Comparison of ENCODE assay signal across 15 cellular contexts in genomic region chr18:76213996-76214395, GRCh38.
"Had no signal": no experiment of that assay in that cellular context is flagged by ENCODE, and none has a peak within 500 bp of the region (broad histone marks: within the 10 kb centered on the region; RNA-seq: fewer than 3 reads in every experiment).

No MANE protein-coding gene starts in this region.

- H3K9me3 Mint-ChIP-seq: activated B cell treated with CpG ODN at 0.5 μM for 24 hours; activated CD4-positive, alpha-beta T cell treated with anti-CD3 and anti-CD28 coated beads, Interleukin-2, amount 10 ng/mL, durations not matched to agents 24 days and 14 days; activated naive CD4-positive, alpha-beta T cell treated with anti-CD3 and anti-CD28 coated beads for 36 hours; naive thymus-derived CD8-positive, alpha-beta T cell had no signal

- H3K27me3 Mint-ChIP-seq: activated B cell treated with CpG ODN at 0.5 μM for 24 hours had no signal

- H3K4me3 Mint-ChIP-seq: activated B cell treated with CpG ODN at 0.5 μM for 24 hours; activated CD4-positive, alpha-beta T cell treated with anti-CD3 and anti-CD28 coated beads, Interleukin-2, amount 10 ng/mL, durations not matched to agents 24 days and 14 days; activated naive CD4-positive, alpha-beta T cell treated with anti-CD3 and anti-CD28 coated beads for 36 hours; stimulated activated effector memory CD8-positive, alpha-beta T cell treated with anti-CD3 and anti-CD28 coated beads, Interleukin-12 subunit alpha, Interleukin-12 subunit beta, amount 100 ng/mL, for 72 hours had no signal

- H3K4me1 ChIP-seq: esophagus squamous epithelium, prostate gland, right lobe of liver, tibial nerve had no signal

- H3K27me3 ChIP-seq: cardiac muscle cell, right lobe of liver, tibial nerve had no signal

- H3K27ac Mint-ChIP-seq: activated B cell treated with CpG ODN at 0.5 μM for 24 hours; activated CD4-positive, alpha-beta T cell treated with anti-CD3 and anti-CD28 coated beads, Interleukin-2, amount 10 ng/mL, durations not matched to agents 24 days and 14 days; activated naive CD4-positive, alpha-beta T cell treated with anti-CD3 and anti-CD28 coated beads for 36 hours; stimulated activated effector memory CD8-positive, alpha-beta T cell treated with anti-CD3 and anti-CD28 coated beads, Interleukin-12 subunit alpha, Interleukin-12 subunit beta, amount 100 ng/mL, for 72 hours had no signal

- H3K27ac ChIP-seq: cardiac muscle cell, esophagus squamous epithelium, prostate gland, right lobe of liver, tibial nerve had no signal

- H3K9me3 ChIP-seq: esophagus squamous epithelium, mucosa of descending colon, prostate gland, right lobe of liver, tibial nerve had no signal

- DNase-seq: activated B cell treated with CpG ODN at 0.5 μM for 24 hours; activated CD4-positive, alpha-beta T cell treated with anti-CD3 and anti-CD28 coated beads, Interleukin-2, amount 10 ng/mL, durations not matched to agents 24 days and 14 days; activated naive CD4-positive, alpha-beta T cell treated with anti-CD3 and anti-CD28 coated beads for 36 hours; esophagus squamous epithelium; foreskin fibroblast; head of caudate nucleus; left colon; mucosa of descending colon; naive thymus-derived CD8-positive, alpha-beta T cell; occipital lobe; right lobe of liver had no signal

- H3K36me3 Mint-ChIP-seq: stimulated activated effector memory CD8-positive, alpha-beta T cell treated with anti-CD3 and anti-CD28 coated beads, Interleukin-12 subunit alpha, Interleukin-12 subunit beta, amount 100 ng/mL, for 72 hours had no signal

- H3K4me1 Mint-ChIP-seq: activated B cell treated with CpG ODN at 0.5 μM for 24 hours; stimulated activated effector memory CD8-positive, alpha-beta T cell treated with anti-CD3 and anti-CD28 coated beads, Interleukin-12 subunit alpha, Interleukin-12 subunit beta, amount 100 ng/mL, for 72 hours had no signal

- ATAC-seq: left colon; mucosa of descending colon; naive thymus-derived CD8-positive, alpha-beta T cell; right lobe of liver; stimulated activated effector memory CD8-positive, alpha-beta T cell treated with anti-CD3 and anti-CD28 coated beads, Interleukin-12 subunit alpha, Interleukin-12 subunit beta, amount 100 ng/mL, for 72 hours had no signal

- H3K36me3 ChIP-seq: cardiac muscle cell, esophagus squamous epithelium, prostate gland, right lobe of liver, tibial nerve had no signal

- H3K4me3 ChIP-seq: cardiac muscle cell, esophagus squamous epithelium, mucosa of descending colon, prostate gland, right lobe of liver, tibial nerve had no signal
